ENCODE assay signal across 2 cellular contexts in the genomic region with DNA sequence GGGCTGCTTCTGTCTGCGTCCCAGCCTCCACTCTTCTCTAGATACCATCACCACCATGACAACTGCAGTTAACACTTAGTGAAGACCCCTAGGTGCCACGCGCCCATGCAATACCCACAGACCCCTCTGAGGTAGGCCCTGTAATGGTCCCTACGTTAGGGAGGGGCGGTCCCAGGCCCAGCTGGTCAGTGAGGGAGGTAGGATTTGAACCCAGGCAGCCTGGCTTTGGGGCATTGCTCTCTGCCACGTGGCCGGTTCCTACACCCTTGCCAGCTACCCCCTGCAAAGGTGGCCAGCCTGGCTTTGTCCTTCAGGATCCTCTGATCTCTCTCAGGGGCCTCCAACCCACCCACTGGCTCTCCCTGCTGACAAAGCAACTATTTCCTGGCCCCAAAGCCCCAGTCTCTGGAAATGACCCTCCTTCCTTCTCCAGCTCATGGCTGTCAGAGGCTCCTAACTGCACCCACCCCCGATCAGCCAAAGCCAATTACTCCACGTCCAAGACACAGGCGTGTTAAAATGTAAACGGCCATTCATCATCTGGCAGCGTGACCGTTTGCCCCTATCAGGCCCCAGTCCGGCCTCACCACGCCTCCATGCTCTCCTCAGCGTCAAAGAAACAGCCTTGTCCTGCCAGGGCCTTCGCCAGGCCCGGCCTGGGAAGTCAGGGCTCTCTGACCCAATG.
TF ChIP-seq lines count a peak whose summit lies in the region.

No MANE protein-coding gene starts in this region.

TF ChIP-seq in IMR-90, 13 proteins besides CTCF, POLR2A, EP300 and RAD21:
- TF ChIP-seq FOS (IDR thresholded peaks at IDR 0.05; ENCODE audit: low read depth, low read length) (no peak), NFE2L2 (IDR thresholded peaks at IDR 0.05; ENCODE audit: low read depth, low read length) (no peak), MXI1 (IDR thresholded peaks at IDR 0.05; ENCODE audit: borderline replicate concordance, low read depth, low read length) (no peak), CEBPB (IDR thresholded peaks at IDR 0.05; ENCODE audit: low read depth, low read length) (no peak), RFX5 (IDR thresholded peaks at IDR 0.05; ENCODE audit: low read depth, low read length) (no peak), SMC3 (IDR thresholded peaks at IDR 0.05; ENCODE audit: low read depth, low read length) (no peak), MAFK (IDR thresholded peaks at IDR 0.05; ENCODE audit: low read depth, low read length) (no peak), RCOR1 (IDR thresholded peaks at IDR 0.05; ENCODE audit: insufficient replicate concordance, low read length) (no peak), MAZ (IDR thresholded peaks at IDR 0.05; ENCODE audit: borderline replicate concordance, low read depth, low read length) (no peak), CHD1 (IDR thresholded peaks at IDR 0.05; ENCODE audit: low read depth, low read length) (no peak), BHLHE40 (IDR thresholded peaks at IDR 0.05; ENCODE audit: low read depth, low read length) (no peak)
- TF ChIP-seq, protein P1, sequence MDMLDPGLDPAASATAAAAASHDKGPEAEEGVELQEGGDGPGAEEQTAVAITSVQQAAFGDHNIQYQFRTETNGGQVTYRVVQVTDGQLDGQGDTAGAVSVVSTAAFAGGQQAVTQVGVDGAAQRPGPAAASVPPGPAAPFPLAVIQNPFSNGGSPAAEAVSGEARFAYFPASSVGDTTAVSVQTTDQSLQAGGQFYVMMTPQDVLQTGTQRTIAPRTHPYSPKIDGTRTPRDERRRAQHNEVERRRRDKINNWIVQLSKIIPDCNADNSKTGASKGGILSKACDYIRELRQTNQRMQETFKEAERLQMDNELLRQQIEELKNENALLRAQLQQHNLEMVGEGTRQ (IDR thresholded peaks at IDR 0.05; ENCODE audit: low read depth, low read length), result no peak
- TF ChIP-seq, protein P2, sequence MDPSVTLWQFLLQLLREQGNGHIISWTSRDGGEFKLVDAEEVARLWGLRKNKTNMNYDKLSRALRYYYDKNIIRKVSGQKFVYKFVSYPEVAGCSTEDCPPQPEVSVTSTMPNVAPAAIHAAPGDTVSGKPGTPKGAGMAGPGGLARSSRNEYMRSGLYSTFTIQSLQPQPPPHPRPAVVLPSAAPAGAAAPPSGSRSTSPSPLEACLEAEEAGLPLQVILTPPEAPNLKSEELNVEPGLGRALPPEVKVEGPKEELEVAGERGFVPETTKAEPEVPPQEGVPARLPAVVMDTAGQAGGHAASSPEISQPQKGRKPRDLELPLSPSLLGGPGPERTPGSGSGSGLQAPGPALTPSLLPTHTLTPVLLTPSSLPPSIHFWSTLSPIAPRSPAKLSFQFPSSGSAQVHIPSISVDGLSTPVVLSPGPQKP (IDR thresholded peaks at IDR 0.05; ENCODE audit: borderline replicate concordance, low read depth, low read length), result no peak

TF ChIP-seq in HepG2, 621 proteins besides CTCF, POLR2A, EP300 and RAD21 (continues in another document):
- TF ChIP-seq, protein P3, sequence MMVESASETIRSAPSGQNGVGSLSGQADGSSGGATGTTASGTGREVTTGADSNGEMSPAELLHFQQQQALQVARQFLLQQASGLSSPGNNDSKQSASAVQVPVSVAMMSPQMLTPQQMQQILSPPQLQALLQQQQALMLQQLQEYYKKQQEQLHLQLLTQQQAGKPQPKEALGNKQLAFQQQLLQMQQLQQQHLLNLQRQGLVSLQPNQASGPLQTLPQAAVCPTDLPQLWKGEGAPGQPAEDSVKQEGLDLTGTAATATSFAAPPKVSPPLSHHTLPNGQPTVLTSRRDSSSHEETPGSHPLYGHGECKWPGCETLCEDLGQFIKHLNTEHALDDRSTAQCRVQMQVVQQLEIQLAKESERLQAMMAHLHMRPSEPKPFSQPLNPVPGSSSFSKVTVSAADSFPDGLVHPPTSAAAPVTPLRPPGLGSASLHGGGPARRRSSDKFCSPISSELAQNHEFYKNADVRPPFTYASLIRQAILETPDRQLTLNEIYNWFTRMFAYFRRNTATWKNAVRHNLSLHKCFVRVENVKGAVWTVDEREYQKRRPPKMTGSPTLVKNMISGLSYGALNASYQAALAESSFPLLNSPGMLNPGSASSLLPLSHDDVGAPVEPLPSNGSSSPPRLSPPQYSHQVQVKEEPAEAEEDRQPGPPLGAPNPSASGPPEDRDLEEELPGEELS (CRISPR knock-in tag; IDR thresholded peaks at IDR 0.05), result peak; percentile 21; the same call in 1 of the 2 replicates
- TF ChIP-seq NR2F6 (IDR thresholded peaks at IDR 0.05) (no peak), NR2F6 (CRISPR knock-in tag; IDR thresholded peaks at IDR 0.05) (peak; percentile 22; the same call in 1 of the 2 replicates), ZNF264 (CRISPR knock-in tag; IDR thresholded peaks at IDR 0.05) (0 out of 2 replicates have a peak, but pooled peaks have one; percentile 21), KDM2A (CRISPR knock-in tag; IDR thresholded peaks at IDR 0.05; ENCODE audit: borderline replicate concordance, low read depth) (0 out of 2 replicates have a peak, but pooled peaks have one; percentile 23), SMYD3 (CRISPR knock-in tag; IDR thresholded peaks at IDR 0.05) (peak; percentile 73; the same call in 1 of the 2 replicates), EED (CRISPR knock-in tag; IDR thresholded peaks at IDR 0.05) (peak; percentile 85; the same call in 1 of the 2 replicates), HNF4A (CRISPR knock-in tag; IDR thresholded peaks at IDR 0.05) (0 out of 2 replicates have a peak, but pooled peaks have one; percentile 14), JUNB (CRISPR knock-in tag; IDR thresholded peaks at IDR 0.05; ENCODE audit: borderline replicate concordance) (no peak), POLR2AphosphoS5 (IDR thresholded peaks at IDR 0.05; ENCODE audit: low read depth, low read length) (no peak), FOXA1 (IDR thresholded peaks at IDR 0.05) (no peak), FOXA1 (CRISPR knock-in tag; IDR thresholded peaks at IDR 0.05) (peak; percentile 49; the same call in 1 of the 2 replicates), IRX3 (CRISPR knock-in tag; IDR thresholded peaks at IDR 0.05; ENCODE audit: borderline replicate concordance, low read depth) (no peak), HOXD1 (CRISPR knock-in tag; IDR thresholded peaks at IDR 0.05) (peak; percentile 41; the same call in 1 of the 2 replicates), ZNF607 (CRISPR knock-in tag; IDR thresholded peaks at IDR 0.05; ENCODE audit: borderline replicate concordance) (0 out of 2 replicates have a peak, but pooled peaks have one; percentile 61), ZNF546 (CRISPR knock-in tag; conservative IDR thresholded peaks at IDR 0.05) (no peak), TARDBP (CRISPR knock-in tag; IDR thresholded peaks at IDR 0.05) (0 out of 2 replicates have a peak, but pooled peaks have one; percentile 23), SSRP1 (CRISPR knock-in tag; IDR thresholded peaks at IDR 0.05) (no peak), ETV5 (CRISPR knock-in tag; IDR thresholded peaks at IDR 0.05; ENCODE audit: borderline replicate concordance) (0 out of 2 replicates have a peak, but pooled peaks have one; percentile 28)
- TF ChIP-seq, protein P4, sequence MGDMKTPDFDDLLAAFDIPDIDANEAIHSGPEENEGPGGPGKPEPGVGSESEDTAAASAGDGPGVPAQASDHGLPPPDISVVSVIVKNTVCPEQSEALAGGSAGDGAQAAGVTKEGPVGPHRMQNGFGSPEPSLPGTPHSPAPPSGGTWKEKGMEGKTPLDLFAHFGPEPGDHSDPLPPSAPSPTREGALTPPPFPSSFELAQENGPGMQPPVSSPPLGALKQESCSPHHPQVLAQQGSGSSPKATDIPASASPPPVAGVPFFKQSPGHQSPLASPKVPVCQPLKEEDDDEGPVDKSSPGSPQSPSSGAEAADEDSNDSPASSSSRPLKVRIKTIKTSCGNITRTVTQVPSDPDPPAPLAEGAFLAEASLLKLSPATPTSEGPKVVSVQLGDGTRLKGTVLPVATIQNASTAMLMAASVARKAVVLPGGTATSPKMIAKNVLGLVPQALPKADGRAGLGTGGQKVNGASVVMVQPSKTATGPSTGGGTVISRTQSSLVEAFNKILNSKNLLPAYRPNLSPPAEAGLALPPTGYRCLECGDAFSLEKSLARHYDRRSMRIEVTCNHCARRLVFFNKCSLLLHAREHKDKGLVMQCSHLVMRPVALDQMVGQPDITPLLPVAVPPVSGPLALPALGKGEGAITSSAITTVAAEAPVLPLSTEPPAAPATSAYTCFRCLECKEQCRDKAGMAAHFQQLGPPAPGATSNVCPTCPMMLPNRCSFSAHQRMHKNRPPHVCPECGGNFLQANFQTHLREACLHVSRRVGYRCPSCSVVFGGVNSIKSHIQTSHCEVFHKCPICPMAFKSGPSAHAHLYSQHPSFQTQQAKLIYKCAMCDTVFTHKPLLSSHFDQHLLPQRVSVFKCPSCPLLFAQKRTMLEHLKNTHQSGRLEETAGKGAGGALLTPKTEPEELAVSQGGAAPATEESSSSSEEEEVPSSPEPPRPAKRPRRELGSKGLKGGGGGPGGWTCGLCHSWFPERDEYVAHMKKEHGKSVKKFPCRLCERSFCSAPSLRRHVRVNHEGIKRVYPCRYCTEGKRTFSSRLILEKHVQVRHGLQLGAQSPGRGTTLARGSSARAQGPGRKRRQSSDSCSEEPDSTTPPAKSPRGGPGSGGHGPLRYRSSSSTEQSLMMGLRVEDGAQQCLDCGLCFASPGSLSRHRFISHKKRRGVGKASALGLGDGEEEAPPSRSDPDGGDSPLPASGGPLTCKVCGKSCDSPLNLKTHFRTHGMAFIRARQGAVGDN (CRISPR knock-in tag; IDR thresholded peaks at IDR 0.05), result peak; percentile 85
- TF ChIP-seq, protein P5, sequence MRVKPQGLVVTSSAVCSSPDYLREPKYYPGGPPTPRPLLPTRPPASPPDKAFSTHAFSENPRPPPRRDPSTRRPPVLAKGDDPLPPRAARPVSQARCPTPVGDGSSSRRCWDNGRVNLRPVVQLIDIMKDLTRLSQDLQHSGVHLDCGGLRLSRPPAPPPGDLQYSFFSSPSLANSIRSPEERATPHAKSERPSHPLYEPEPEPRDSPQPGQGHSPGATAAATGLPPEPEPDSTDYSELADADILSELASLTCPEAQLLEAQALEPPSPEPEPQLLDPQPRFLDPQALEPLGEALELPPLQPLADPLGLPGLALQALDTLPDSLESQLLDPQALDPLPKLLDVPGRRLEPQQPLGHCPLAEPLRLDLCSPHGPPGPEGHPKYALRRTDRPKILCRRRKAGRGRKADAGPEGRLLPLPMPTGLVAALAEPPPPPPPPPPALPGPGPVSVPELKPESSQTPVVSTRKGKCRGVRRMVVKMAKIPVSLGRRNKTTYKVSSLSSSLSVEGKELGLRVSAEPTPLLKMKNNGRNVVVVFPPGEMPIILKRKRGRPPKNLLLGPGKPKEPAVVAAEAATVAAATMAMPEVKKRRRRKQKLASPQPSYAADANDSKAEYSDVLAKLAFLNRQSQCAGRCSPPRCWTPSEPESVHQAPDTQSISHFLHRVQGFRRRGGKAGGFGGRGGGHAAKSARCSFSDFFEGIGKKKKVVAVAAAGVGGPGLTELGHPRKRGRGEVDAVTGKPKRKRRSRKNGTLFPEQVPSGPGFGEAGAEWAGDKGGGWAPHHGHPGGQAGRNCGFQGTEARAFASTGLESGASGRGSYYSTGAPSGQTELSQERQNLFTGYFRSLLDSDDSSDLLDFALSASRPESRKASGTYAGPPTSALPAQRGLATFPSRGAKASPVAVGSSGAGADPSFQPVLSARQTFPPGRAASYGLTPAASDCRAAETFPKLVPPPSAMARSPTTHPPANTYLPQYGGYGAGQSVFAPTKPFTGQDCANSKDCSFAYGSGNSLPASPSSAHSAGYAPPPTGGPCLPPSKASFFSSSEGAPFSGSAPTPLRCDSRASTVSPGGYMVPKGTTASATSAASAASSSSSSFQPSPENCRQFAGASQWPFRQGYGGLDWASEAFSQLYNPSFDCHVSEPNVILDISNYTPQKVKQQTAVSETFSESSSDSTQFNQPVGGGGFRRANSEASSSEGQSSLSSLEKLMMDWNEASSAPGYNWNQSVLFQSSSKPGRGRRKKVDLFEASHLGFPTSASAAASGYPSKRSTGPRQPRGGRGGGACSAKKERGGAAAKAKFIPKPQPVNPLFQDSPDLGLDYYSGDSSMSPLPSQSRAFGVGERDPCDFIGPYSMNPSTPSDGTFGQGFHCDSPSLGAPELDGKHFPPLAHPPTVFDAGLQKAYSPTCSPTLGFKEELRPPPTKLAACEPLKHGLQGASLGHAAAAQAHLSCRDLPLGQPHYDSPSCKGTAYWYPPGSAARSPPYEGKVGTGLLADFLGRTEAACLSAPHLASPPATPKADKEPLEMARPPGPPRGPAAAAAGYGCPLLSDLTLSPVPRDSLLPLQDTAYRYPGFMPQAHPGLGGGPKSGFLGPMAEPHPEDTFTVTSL (CRISPR knock-in tag; IDR thresholded peaks at IDR 0.05; ENCODE audit: borderline replicate concordance), result no peak
- TF ChIP-seq, protein P1 (IDR thresholded peaks at IDR 0.05; ENCODE audit: low read depth, low read length), result 0 out of 2 replicates have a peak, but pooled peaks have one; percentile 18
- TF ChIP-seq, protein P1 (CRISPR knock-in tag; IDR thresholded peaks at IDR 0.05; ENCODE audit: borderline replicate concordance), result no peak
- TF ChIP-seq, protein P6, sequence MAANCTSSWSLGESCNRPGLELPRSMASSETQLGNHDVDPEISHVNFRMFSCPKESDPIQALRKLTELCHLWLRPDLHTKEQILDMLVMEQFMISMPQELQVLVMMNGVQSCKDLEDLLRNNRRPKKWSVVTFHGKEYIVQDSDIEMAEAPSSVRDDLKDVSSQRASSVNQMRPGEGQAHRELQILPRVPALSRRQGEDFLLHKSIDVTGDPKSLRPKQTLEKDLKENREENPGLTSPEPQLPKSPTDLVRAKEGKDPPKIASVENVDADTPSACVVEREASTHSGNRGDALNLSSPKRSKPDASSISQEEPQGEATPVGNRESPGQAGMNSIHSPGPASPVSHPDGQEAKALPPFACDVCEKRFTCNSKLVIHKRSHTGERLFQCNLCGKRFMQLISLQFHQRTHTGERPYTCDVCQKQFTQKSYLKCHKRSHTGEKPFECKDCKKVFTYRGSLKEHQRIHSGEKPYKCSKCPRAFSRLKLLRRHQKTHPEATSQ (CRISPR knock-in tag; IDR thresholded peaks at IDR 0.05; ENCODE audit: borderline replicate concordance), result 0 out of 2 replicates have a peak, but pooled peaks have one; percentile 36
